ENCODE assay signal across 24 cellular contexts in genomic region chr7:70579397-70580097, GRCh38.
"Had no signal": no experiment of that assay in that cellular context is flagged by ENCODE, and none has a peak within 500 bp of the region (broad histone marks: within the 10 kb centered on the region; RNA-seq: fewer than 3 reads in every experiment).

No MANE protein-coding gene starts in this region.

- DNase-seq: activated CD4-positive, alpha-beta T cell treated with anti-CD3 and anti-CD28 coated beads for 1 hour; activated gamma-delta T cell treated with Interleukin-2 at 50 U/mL for 16 hours; activated T-cell treated with anti-CD3 and anti-CD28 coated beads, Interleukin-2, amount 50 U/mL, for 1 hour; aorta; brain microvascular endothelial cell; central memory CD4-positive, alpha-beta T cell; effector memory CD4-positive, alpha-beta T cell; gastrocnemius medialis; head of caudate nucleus; hypothalamus; left cardiac atrium; mucosa of descending colon; nephron progenitor cell; pancreas; right cardiac atrium; stimulated activated CD4-positive, alpha-beta T cell treated with anti-CD3 and anti-CD28 coated beads, Interleukin-1b, Interleukin-23, amount 100 ng/mL, for 48 hours; substantia nigra; T-helper 2 cell; thyroid gland had no signal

- H3K4me1 Mint-ChIP-seq: memory B cell had no signal

- H3K27me3 Mint-ChIP-seq: memory B cell; stimulated activated naive CD8-positive, alpha-beta T cell treated with anti-CD3 and anti-CD28 coated beads, Interleukin-15, Interleukin-2, amounts not matched to agents 100 ng/mL and 50 ng/mL, for 24 hours had no signal

- H3K36me3 Mint-ChIP-seq: activated naive CD4-positive, alpha-beta T cell treated with anti-CD3 and anti-CD28 coated beads, Interleukin-2, amount 50 U/mL, for 72 hours had no signal

- H3K9me3 ChIP-seq: esophagus muscularis mucosa, gastrocnemius medialis, mucosa of descending colon, pancreas, thyroid gland had no signal

- H3K4me1 ChIP-seq: esophagus muscularis mucosa, thyroid gland had no signal

- H3K4me3 ChIP-seq: esophagus muscularis mucosa, gastrocnemius medialis, mucosa of descending colon, pancreas, thyroid gland had no signal

- H3K36me3 ChIP-seq: brain microvascular endothelial cell, esophagus muscularis mucosa, gastrocnemius medialis, pancreas, thyroid gland had no signal

- H3K4me3 Mint-ChIP-seq: memory B cell; nephron progenitor cell; stimulated activated naive CD8-positive, alpha-beta T cell treated with anti-CD3 and anti-CD28 coated beads, Interleukin-15, Interleukin-2, amounts not matched to agents 100 ng/mL and 50 ng/mL, for 24 hours had no signal

- ATAC-seq: activated naive CD4-positive, alpha-beta T cell treated with anti-CD3 and anti-CD28 coated beads, Interleukin-2, amount 50 U/mL, for 72 hours; gastrocnemius medialis; left cardiac atrium; mucosa of descending colon; pancreas; right cardiac atrium had no signal

- H3K27ac Mint-ChIP-seq: activated naive CD4-positive, alpha-beta T cell treated with anti-CD3 and anti-CD28 coated beads, Interleukin-2, amount 50 U/mL, for 72 hours; memory B cell; nephron progenitor cell; stimulated activated naive CD8-positive, alpha-beta T cell treated with anti-CD3 and anti-CD28 coated beads, Interleukin-15, Interleukin-2, amounts not matched to agents 100 ng/mL and 50 ng/mL, for 24 hours had no signal

- H3K9me3 Mint-ChIP-seq: memory B cell; stimulated activated naive CD8-positive, alpha-beta T cell treated with anti-CD3 and anti-CD28 coated beads, Interleukin-15, Interleukin-2, amounts not matched to agents 100 ng/mL and 50 ng/mL, for 24 hours had no signal

- FAIRE-seq: endothelial cell of umbilical vein, pancreas had no signal

- H3K27ac ChIP-seq: brain microvascular endothelial cell, esophagus muscularis mucosa, gastrocnemius medialis, pancreas, thyroid gland had no signal

- H3K27me3 ChIP-seq: brain microvascular endothelial cell, esophagus muscularis mucosa, gastrocnemius medialis, pancreas, thyroid gland had no signal
